In genomic region chr5:20678814-20679298, GRCh38 we compare ENCODE assay signal across 12 cellular contexts.
A peak's percentile ranks its signal among the peaks of the same experiment; 100 is the strongest.
DNase-seq lines count a peak whose midpoint lies in the region; ATAC-seq, FAIRE-seq and TF ChIP-seq lines count a peak whose summit lies in the region.
"Had no signal": no experiment of that assay in that cellular context is flagged by ENCODE, and none has a peak within 500 bp of the region (broad histone marks: within the 10 kb centered on the region; RNA-seq: fewer than 3 reads in every experiment).

No MANE protein-coding gene starts in this region.

- H4K20me1 ChIP-seq in GM23248 (ENCODE audit: insufficient read depth) (no peaks in the 10 kb centered on the region), PC-9 (ENCODE audit: insufficient read depth) (no peaks in the 10 kb centered on the region)
- H4K20me1 ChIP-seq: BLaER1 treated with 17β-estradiol and CSF1 and Interleukin-3, amounts not matched to agents 10 nM and 100 nM had no signal

- intact Hi-C loops in PC-9 (cut with micrococcal nuclease; ENCODE audit: unreplicated experiment) = no loop called here

- CTCF ChIA-PET in PC-9 (lab: Charles Lee) = no interaction called here

- H3K4me1 ChIP-seq in GM23248 (ENCODE audit: insufficient read depth) (0 out of 2 replicates have a peak, but pooled peaks cover 4% of the 10 kb centered on the region), PC-9 (replicated peaks; ENCODE audit: insufficient read depth) (peaks cover 14% of the 10 kb centered on the region)
- H3K4me1 ChIP-seq: spleen had no signal

- H3K4me3 ChIP-seq in GM23248 = no peak overlapping the region
- no peak overlapping the region for H3K4me3 ChIP-seq in PC-9
- H3K4me3 ChIP-seq: BLaER1 treated with 17β-estradiol and CSF1 and Interleukin-3, amounts not matched to agents 10 nM and 100 nM; lung; spleen had no signal

- H3K27me3 ChIP-seq in GM23248 (replicated peaks; ENCODE audit: insufficient read depth) = no peaks in the 10 kb centered on the region
- no peaks in the 10 kb centered on the region for H3K27me3 ChIP-seq in PC-9 (ENCODE audit: insufficient read depth, low read depth)
- H3K27me3 ChIP-seq: BLaER1 treated with 17β-estradiol and CSF1 and Interleukin-3, amounts not matched to agents 10 nM and 100 nM; spleen had no signal

- H3F3A ChIP-seq in GM23248 (ENCODE audit: insufficient read depth) = no peaks in the 10 kb centered on the region
- no peaks in the 10 kb centered on the region for H3F3A ChIP-seq in PC-9 (ENCODE audit: insufficient read depth, low read depth)

- H3K36me3 ChIP-seq in GM23248 (ENCODE audit: low read depth) (no peaks in the 10 kb centered on the region), PC-9 (ENCODE audit: low read depth) (no peaks in the 10 kb centered on the region)
- H3K36me3 ChIP-seq: BLaER1 treated with 17β-estradiol and CSF1 and Interleukin-3, amounts not matched to agents 10 nM and 100 nM; spleen had no signal

- no peaks in the 10 kb centered on the region for H3K79me2 ChIP-seq in GM23248 (ENCODE audit: insufficient read depth)
- no peaks in the 10 kb centered on the region for H3K79me2 ChIP-seq in PC-9 (ENCODE audit: low read depth)

- in situ Hi-C loops in GM23248 (cut with MboI) = no loop called here

- no peak for FAIRE-seq in GM19239 (lab: Jason Lieb, UNC)

- H3K9me2 ChIP-seq in GM23248 (ENCODE audit: insufficient read depth) = no peaks in the 10 kb centered on the region
- H3K9me2 ChIP-seq in PC-9 (ENCODE audit: insufficient read depth) = no peaks in the 10 kb centered on the region

- DNase-seq in A172 (ENCODE audit: low spot score) (peak; percentile 92), GM23248 (peak; percentile 90), PC-9 (peak; percentile 23 to 68), epithelial cell of prostate (ENCODE audit: low read depth, low spot score) (peak; percentile 97), caudate nucleus (lab: John Stamatoyannopoulos, UW) (no peak), NCI-H128 (lab: John Stamatoyannopoulos, UW; ENCODE audit: unreplicated experiment) (no peak), GM19239 (ENCODE audit: insufficient read length, low spot score) (no peak)
- DNase-seq: SHP77, spleen had no signal

- no peak for ATAC-seq in GM19452 (IDR thresholded peaks at IDR 0.05; ENCODE audit: unreplicated experiment)

- no peak overlapping the region for H3K9ac ChIP-seq in GM23248
- H3K9ac ChIP-seq: BLaER1 treated with 17β-estradiol and CSF1 and Interleukin-3, amounts not matched to agents 10 nM and 100 nM had no signal

- no peaks in the 10 kb centered on the region for H3K9me3 ChIP-seq in GM23248 (ENCODE audit: low read depth)
- no peaks in the 10 kb centered on the region for H3K9me3 ChIP-seq in PC-9 (ENCODE audit: insufficient read depth, low read depth)
- H3K9me3 ChIP-seq: BLaER1 treated with 17β-estradiol and CSF1 and Interleukin-3, amounts not matched to agents 10 nM and 100 nM had no signal

- 0% methylated on average over 1 of the region's 1 CpG for WGBS in GM23248 (ENCODE audit: low coverage in 1 of 2, low lambda C conversion rate in 2 of 2, missing lambda C conversion rate in 2 of 2), 2 experiments

- no TSS peak for BruUV-seq in PC-9 (replicated peaks; lab: Mats Ljungman, UMichigan)

- H2AFZ ChIP-seq in GM23248 = peak overlapping the region; percentile 36; the same call in 1 of the 2 replicates
- H2AFZ ChIP-seq in PC-9 = peak overlapping the region; percentile 64

- TF ChIP-seq CTCF in PC-9 (conservative IDR thresholded peaks at IDR 0.05) = no peak

- H3K4me2 ChIP-seq in GM23248 (ENCODE audit: unreplicated experiment) (peak overlapping the region; percentile 65), PC-9 (peak overlapping the region; percentile 39)

- H3K27ac ChIP-seq in GM23248 (peak overlapping the region; percentile 60), PC-9 (peak overlapping the region; percentile 93), epithelial cell of prostate (peak overlapping the region; percentile 97), caudate nucleus (ENCODE audit: low read depth, low read length) (no peak overlapping the region)
- H3K27ac ChIP-seq: spleen had no signal

- POLR2A ChIA-PET in PC-9 (lab: Charles Lee; ENCODE audit: unreplicated experiment) = no interaction called here

Comparison
In these comparisons a context has a peak if more than half of its experiments do, and no peak if none do; other contexts are left out.
1. DNase-seq: peak in A172 (single experiment), GM23248 (single experiment), PC-9 (2 of 2) and epithelial cell of prostate (single experiment); none in caudate nucleus (0 of 61), NCI-H128 (single experiment) and GM19239 (single experiment).